Comparison of ENCODE assay signal across 1 cellular context in genomic region chr17:68457539-68458259, GRCh38.
TF ChIP-seq lines count a peak whose summit lies in the region.

No MANE protein-coding gene starts in this region.

TF ChIP-seq in K562, 482 proteins besides CTCF, POLR2A, EP300 and RAD21 (continued from another document):
- TF ChIP-seq TAL1 (IDR thresholded peaks at IDR 0.05) = no peak
- no peak for TF ChIP-seq ZNF398 (CRISPR knock-in tag; IDR thresholded peaks at IDR 0.05)
